In the genomic region with DNA sequence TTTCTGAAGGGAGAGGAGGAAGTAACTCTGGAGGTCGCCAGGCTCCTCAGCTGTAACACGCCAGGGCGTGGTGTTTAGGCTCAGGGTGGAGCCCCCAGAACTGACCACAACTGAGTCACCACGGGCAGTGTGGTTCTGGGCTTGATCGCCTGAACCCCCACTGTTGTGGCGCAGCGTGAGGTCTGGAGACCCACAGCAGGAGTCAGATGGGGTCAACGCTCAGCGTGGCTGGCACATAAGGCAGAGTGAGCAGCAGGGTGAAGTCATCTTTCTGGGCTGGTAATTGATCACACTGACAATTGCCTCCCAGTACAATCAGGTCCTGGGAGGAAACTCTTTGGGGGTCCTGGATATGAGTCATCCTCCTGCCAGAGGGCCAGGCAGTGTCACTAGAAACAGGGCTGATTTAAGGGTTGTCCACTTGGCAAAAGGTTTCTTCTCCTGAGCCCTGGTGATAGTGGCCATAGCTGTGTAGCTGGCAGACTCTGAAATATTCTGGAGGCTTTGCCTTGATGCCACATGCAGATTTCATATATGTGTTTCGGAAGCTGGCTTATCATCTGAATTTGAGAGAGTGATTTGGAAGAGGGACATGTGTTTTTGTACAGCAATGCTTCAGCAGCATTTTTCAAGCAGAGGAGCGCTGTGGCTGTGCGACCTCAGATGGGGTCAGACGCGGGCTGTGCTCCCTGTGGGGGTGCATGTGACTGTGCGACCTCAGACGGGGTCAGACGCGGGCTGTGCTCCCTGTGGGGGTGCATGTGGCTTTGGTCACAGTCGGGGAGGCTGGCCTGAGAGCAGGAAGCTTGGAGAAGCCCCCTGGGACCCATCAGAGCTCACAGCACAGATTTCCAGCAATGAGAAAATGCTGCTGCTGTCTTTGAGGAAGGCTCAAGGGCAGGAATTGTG, we compare ENCODE assay signal across 8 cellular contexts. TPM values are rescaled to one million over a fixed set of nuclear protein-coding genes. Genes with fewer than 3 reads are reported as not detected.
DNase-seq lines count a peak whose midpoint lies in the region; ATAC-seq, FAIRE-seq and TF ChIP-seq lines count a peak whose summit lies in the region.

No MANE protein-coding gene starts in this region.

- TF ChIP-seq POLR2A in right lobe of liver (IDR thresholded peaks at IDR 0.05): no peak

- no peaks in the 10 kb centered on the region for H3K27me3 ChIP-seq in right lobe of liver

- peak; percentile 60 for ATAC-seq in GM21786 (IDR thresholded peaks at IDR 0.05; ENCODE audit: unreplicated experiment)
- ATAC-seq in right lobe of liver: peak; percentile 6 to 55 (median 20)
- ATAC-seq in HG02763 (IDR thresholded peaks at IDR 0.05; ENCODE audit: unreplicated experiment): no peak

- H3K27ac ChIP-seq in right lobe of liver: no peak overlapping the region

- peaks cover 3% of the 10 kb centered on the region for H3K9me3 Mint-ChIP-seq in type B pancreatic cell

- TF ChIP-seq CTCF in right lobe of liver (IDR thresholded peaks at IDR 0.05) (no peak), type B pancreatic cell (conservative IDR thresholded peaks at IDR 0.05) (no peak)

- peak overlapping the region; percentile 58 for H3K4me3 Mint-ChIP-seq in type B pancreatic cell

- WGBS in right lobe of liver (ENCODE audit: insufficient coverage, low coverage, low lambda C conversion rate, missing lambda C conversion rate): 31% methylated on average over 10 of the region's 19 CpGs

- peaks cover 46% of the 10 kb centered on the region for H3K4me1 Mint-ChIP-seq in type B pancreatic cell (ENCODE audit: unreplicated experiment)

- peak; percentile 74 for DNase-seq in AG08396 (ENCODE audit: low spot score)
- DNase-seq in RCC 7860 (ENCODE audit: low spot score): peak; percentile 97
- DNase-seq in astrocyte of the hippocampus (ENCODE audit: low read depth, low spot score): peak; percentile 92
- peak in 1 of 3 donors; percentile 56 for DNase-seq in right lobe of liver
- no peak for DNase-seq in type B pancreatic cell (ENCODE audit: extremely low spot score, unreplicated experiment)
- DNase-seq in putamen (ENCODE audit: low spot score): no peak

- no peaks in the 10 kb centered on the region for H3K36me3 ChIP-seq in right lobe of liver

- H3K27ac Mint-ChIP-seq in type B pancreatic cell: peak overlapping the region; percentile 75

- FAIRE-seq in RCC 7860 (lab: Jason Lieb, UNC): peak; percentile 95

- no peak overlapping the region for H3K4me3 ChIP-seq in right lobe of liver

- H3K36me3 Mint-ChIP-seq in type B pancreatic cell: peaks cover 12% of the 10 kb centered on the region

- H3K27me3 Mint-ChIP-seq in type B pancreatic cell: no peaks in the 10 kb centered on the region

- intact Hi-C loops in right lobe of liver (cut with DNase I): no loop called here

- H3K4me1 ChIP-seq in right lobe of liver: peaks cover 0 to 12% (median 5%) of the 10 kb centered on the region in 4 donors

- H3K9me3 ChIP-seq in right lobe of liver: no peaks in the 10 kb centered on the region

RNA-seq across cellular contexts. Expression of gene SYNJ2, which starts 50.0 kb away (rescaled TPM):
- total RNA-seq in right lobe of liver (1 to 10 TPM; 3.2 to 7.4 (median 4.2) TPM), type B pancreatic cell (ENCODE audit: low replicate concordance) (17.0 and 31.2 TPM in 2 replicates)

Comparison
In these comparisons a context has a peak if more than half of its experiments do, and no peak if none do; other contexts are left out.
1. DNase-seq: peak in AG08396 (single experiment), RCC 7860 (single experiment) and astrocyte of the hippocampus (single experiment); none in type B pancreatic cell (single experiment) and putamen (single experiment).